35 cellular contexts compared by ENCODE assay signal in genomic region chr5:86780018-86780417, GRCh38.
"Had no signal": no experiment of that assay in that cellular context is flagged by ENCODE, and none has a peak within 500 bp of the region (broad histone marks: within the 10 kb centered on the region; RNA-seq: fewer than 3 reads in every experiment).

No MANE protein-coding gene starts in this region.

- DNase-seq: Karpas-422, Kasumi-1, MG63, MM.1S, MV-4-11, NCI-H1048, NCI-H1092, NCI-H1092 treated with DMSO at 0.1 percent for 48 hours, NCI-H1105, NCI-H1105 treated with DMSO at 0.1 percent for 48 hours, NCI-H1417, NCI-H1417 treated with DMSO at 0.1 percent for 48 hours, NCI-H1436, NCI-H1436 treated with DMSO at 0.1 percent for 48 hours, NCI-H146, NCI-H1694, NCI-H1694 treated with DMSO at 0.1 percent for 48 hours, NCI-H187, NCI-H187 treated with DMSO at 0.1 percent for 48 hours, NCI-H1930, NCI-H2029, NCI-H2029 treated with DMSO at 0.1 percent for 48 hours, NCI-H2081, NCI-H2081 treated with DMSO at 0.1 percent for 48 hours, NCI-H2107, NCI-H2171, NCI-H2171 treated with DMSO at 0.1 percent for 48 hours, NCI-H2227 treated with DMSO at 0.1 percent for 48 hours, NCI-H226, NCI-H345, NCI-H446, NCI-H446 treated with DMSO at 0.1 percent for 48 hours, NCI-H510A, NCI-H510A treated with DMSO at 0.1 percent for 48 hours, NCI-H524 had no signal

- H3K9me3 ChIP-seq: MG63 had no signal

- H3K4me3 ChIP-seq: MG63 had no signal

- H3K36me3 ChIP-seq: MG63 had no signal
